Comparison of ENCODE assay signal across 29 cellular contexts in genomic region chr7:127715901-127716300, GRCh38.
"Had no signal": no experiment of that assay in that cellular context is flagged by ENCODE, and none has a peak within 500 bp of the region (broad histone marks: within the 10 kb centered on the region; RNA-seq: fewer than 3 reads in every experiment).

No MANE protein-coding gene starts in this region.

- H3K4me3 ChIP-seq: breast epithelium, colonic mucosa, dorsolateral prefrontal cortex, esophagus muscularis mucosa, gastrocnemius medialis, left ventricle myocardium inferior, sigmoid colon, smooth muscle cell, testis, vagina had no signal

- ATAC-seq: activated CD8-positive, alpha-beta memory T cell treated with anti-CD3 and anti-CD28 coated beads, Interleukin-2, amount 10 ng/mL, durations not matched to agents 7 days and 5 days; activated CD8-positive, alpha-beta T cell treated with anti-CD3 and anti-CD28 coated beads for 36 hours; effector memory CD8-positive, alpha-beta T cell; gastrocnemius medialis; naive thymus-derived CD8-positive, alpha-beta T cell; stimulated activated naive B cell treated with anti-CD40 and anti-IgM and Interleukin-4, amounts not matched to agents 10 μg/mL and 1 μg/mL and 100 μg/mL, for 72 hours had no signal

- DNase-seq: activated CD4-positive, alpha-beta T cell treated with anti-CD3 and anti-CD28 coated beads, Interleukin-2, amount 10 ng/mL, durations not matched to agents 7 days and 5 days; activated CD4-positive, CD25-positive, alpha-beta regulatory T cell treated with anti-CD3 and anti-CD28 coated beads, Interleukin-2, amount 50 U/mL, for 72 hours; activated CD8-positive, alpha-beta memory T cell treated with anti-CD3 and anti-CD28 coated beads, Interleukin-2, amount 10 ng/mL, durations not matched to agents 7 days and 5 days; activated CD8-positive, alpha-beta T cell treated with anti-CD3 and anti-CD28 coated beads for 36 hours; activated naive CD4-positive, alpha-beta T cell; colonic mucosa; dorsolateral prefrontal cortex; effector memory CD8-positive, alpha-beta T cell; gastrocnemius medialis; head of caudate nucleus; hypothalamus; left ventricle myocardium inferior; naive thymus-derived CD8-positive, alpha-beta T cell; retina; sigmoid colon; stimulated activated CD4-positive, alpha-beta T cell treated with anti-CD3 and anti-CD28 coated beads, Interleukin-15, amount 100 ng/mL, for 24 hours; stimulated activated CD8-positive, alpha-beta memory T cell treated with anti-CD3 and anti-CD28 coated beads, Interleukin-4, amount 100 ng/mL, for 48 hours; stimulated activated naive B cell treated with anti-CD40 and anti-IgM and Interleukin-4, amounts not matched to agents 10 μg/mL and 1 μg/mL and 100 μg/mL, for 72 hours; T-helper 2 cell; testis; WERI-Rb-1 had no signal

- H3K9me3 Mint-ChIP-seq: effector memory CD8-positive, alpha-beta T cell; type B pancreatic cell had no signal

- H3K27me3 Mint-ChIP-seq: activated CD4-positive, alpha-beta T cell treated with anti-CD3 and anti-CD28 coated beads, Interleukin-2, amount 10 ng/mL, durations not matched to agents 7 days and 5 days; activated CD8-positive, alpha-beta memory T cell treated with anti-CD3 and anti-CD28 coated beads, Interleukin-2, amount 10 ng/mL, durations not matched to agents 7 days and 5 days; activated CD8-positive, alpha-beta T cell treated with anti-CD3 and anti-CD28 coated beads for 36 hours; activated naive CD8-positive, alpha-beta T cell; effector memory CD8-positive, alpha-beta T cell; naive thymus-derived CD8-positive, alpha-beta T cell; progenitor cell of endocrine pancreas; stimulated activated naive B cell treated with anti-CD40 and anti-IgM and Interleukin-4, amounts not matched to agents 10 μg/mL and 1 μg/mL and 100 μg/mL, for 72 hours; type B pancreatic cell had no signal

- H3K27ac Mint-ChIP-seq: activated CD4-positive, alpha-beta T cell treated with anti-CD3 and anti-CD28 coated beads, Interleukin-2, amount 10 ng/mL, durations not matched to agents 7 days and 5 days; activated CD8-positive, alpha-beta memory T cell treated with anti-CD3 and anti-CD28 coated beads, Interleukin-2, amount 10 ng/mL, durations not matched to agents 7 days and 5 days; activated CD8-positive, alpha-beta T cell treated with anti-CD3 and anti-CD28 coated beads for 36 hours; activated naive CD8-positive, alpha-beta T cell; mesothelial cell of epicardium; progenitor cell of endocrine pancreas; stimulated activated naive B cell treated with anti-CD40 and anti-IgM and Interleukin-4, amounts not matched to agents 10 μg/mL and 1 μg/mL and 100 μg/mL, for 72 hours; type B pancreatic cell had no signal

- H3K4me1 Mint-ChIP-seq: mesothelial cell of epicardium had no signal

- H3K4me3 Mint-ChIP-seq: activated CD4-positive, alpha-beta T cell treated with anti-CD3 and anti-CD28 coated beads, Interleukin-2, amount 10 ng/mL, durations not matched to agents 7 days and 5 days; activated CD8-positive, alpha-beta memory T cell treated with anti-CD3 and anti-CD28 coated beads, Interleukin-2, amount 10 ng/mL, durations not matched to agents 7 days and 5 days; activated CD8-positive, alpha-beta T cell treated with anti-CD3 and anti-CD28 coated beads for 36 hours; activated naive CD8-positive, alpha-beta T cell; mesothelial cell of epicardium; naive thymus-derived CD8-positive, alpha-beta T cell; stimulated activated naive B cell treated with anti-CD40 and anti-IgM and Interleukin-4, amounts not matched to agents 10 μg/mL and 1 μg/mL and 100 μg/mL, for 72 hours; type B pancreatic cell had no signal
